In the genomic region with DNA sequence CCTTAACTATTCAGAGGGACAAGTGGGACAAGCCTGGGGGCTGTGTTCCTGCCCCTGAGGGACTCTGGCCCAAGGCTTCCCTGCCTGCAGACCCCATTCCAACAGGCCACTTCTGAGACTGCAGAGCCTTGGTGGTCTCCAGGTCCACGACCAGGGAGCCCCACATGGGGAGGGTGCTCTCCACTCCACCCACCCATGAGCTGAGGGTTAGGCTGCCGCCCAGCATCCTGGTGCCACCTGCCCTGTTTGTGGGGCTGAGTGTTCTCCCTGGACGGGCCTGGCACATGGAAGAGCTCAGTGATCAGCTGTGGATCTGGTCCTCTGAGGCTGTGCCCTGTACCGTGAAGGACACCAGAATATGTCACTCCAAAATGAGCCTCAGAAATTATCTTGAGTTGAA, we compare ENCODE assay signal across 25 cellular contexts. TPM values are rescaled to one million over a fixed set of nuclear protein-coding genes. Genes with fewer than 3 reads are reported as not detected.
"Had no signal": no experiment of that assay in that cellular context is flagged by ENCODE, and none has a peak within 500 bp of the region (broad histone marks: within the 10 kb centered on the region; RNA-seq: fewer than 3 reads in every experiment).

No MANE protein-coding gene starts in this region.

- H3K4me1 Mint-ChIP-seq: immature natural killer cell; memory B cell; neural crest cell; stimulated activated memory B cell treated with anti-CD40 and anti-IgM and Interleukin-4, amounts not matched to agents 10 μg/mL and 1 μg/mL and 100 μg/mL, for 72 hours; stimulated activated naive CD8-positive, alpha-beta T cell treated with anti-CD3 and anti-CD28 coated beads, Interleukin-15, amount 100 ng/mL, for 72 hours had no signal

- H3K27ac Mint-ChIP-seq: immature natural killer cell; memory B cell; naive thymus-derived CD4-positive, alpha-beta T cell; natural killer cell treated with Interleukin-12 subunit alpha and Interleukin-12 subunit beta and Interleukin-15 and Interleukin-18, amount 100 ng/mL, for 72 hours; stimulated activated memory B cell treated with anti-CD40 and anti-IgM and Interleukin-4, amounts not matched to agents 10 μg/mL and 1 μg/mL and 100 μg/mL, for 72 hours; stimulated activated naive CD8-positive, alpha-beta T cell treated with anti-CD3 and anti-CD28 coated beads, Interleukin-15, amount 100 ng/mL, for 72 hours had no signal

- H3K9me3 Mint-ChIP-seq: natural killer cell treated with Interleukin-12 subunit alpha and Interleukin-12 subunit beta and Interleukin-15 and Interleukin-18, amount 100 ng/mL, for 72 hours had no signal

- DNase-seq: hypothalamus; immature natural killer cell; kidney; left ventricle myocardium superior; midbrain; naive thymus-derived CD4-positive, alpha-beta T cell; nucleus accumbens; ovary; right lobe of liver; stimulated activated CD4-positive, alpha-beta T cell treated with anti-CD3 and anti-CD28 coated beads, Interleukin-1b, Interleukin-23, amount 100 ng/mL, for 48 hours; stimulated activated CD4-positive, alpha-beta T cell treated with anti-CD3 and anti-CD28 coated beads, Interleukin-2, amount 100 ng/mL, for 48 hours; stimulated activated CD4-positive, alpha-beta T cell treated with anti-CD3 and anti-CD28 coated beads, Interleukin-4, amount 100 ng/mL, for 4 hours; stimulated activated CD8-positive, alpha-beta memory T cell treated with anti-CD3 and anti-CD28 coated beads, Interleukin-4, amount 100 ng/mL, for 48 hours; stimulated activated naive CD4-positive, alpha-beta T cell treated with Interleukin-2 at 50 U/mL for 16 hours; stimulated activated naive CD8-positive, alpha-beta T cell treated with anti-CD3 and anti-CD28 coated beads, Interleukin-15, amount 100 ng/mL, for 72 hours; substantia nigra; upper lobe of right lung had no signal

- H3K4me3 Mint-ChIP-seq: immature natural killer cell; memory B cell; naive thymus-derived CD4-positive, alpha-beta T cell; natural killer cell treated with Interleukin-12 subunit alpha and Interleukin-12 subunit beta and Interleukin-15 and Interleukin-18, amount 100 ng/mL, for 72 hours; neural crest cell; stimulated activated memory B cell treated with anti-CD40 and anti-IgM and Interleukin-4, amounts not matched to agents 10 μg/mL and 1 μg/mL and 100 μg/mL, for 72 hours; stimulated activated naive CD8-positive, alpha-beta T cell treated with anti-CD3 and anti-CD28 coated beads, Interleukin-15, amount 100 ng/mL, for 72 hours had no signal

- H3K36me3 Mint-ChIP-seq: immature natural killer cell; natural killer cell treated with Interleukin-12 subunit alpha and Interleukin-12 subunit beta and Interleukin-15 and Interleukin-18, amount 100 ng/mL, for 72 hours; stimulated activated memory B cell treated with anti-CD40 and anti-IgM and Interleukin-4, amounts not matched to agents 10 μg/mL and 1 μg/mL and 100 μg/mL, for 72 hours had no signal

- ATAC-seq: left ventricle myocardium superior; mucosa of descending colon; naive thymus-derived CD4-positive, alpha-beta T cell; natural killer cell treated with Interleukin-12 subunit alpha and Interleukin-12 subunit beta and Interleukin-15 and Interleukin-18, amount 100 ng/mL, for 72 hours; right lobe of liver; stimulated activated memory B cell treated with anti-CD40 and anti-IgM and Interleukin-4, amounts not matched to agents 10 μg/mL and 1 μg/mL and 100 μg/mL, for 72 hours; stimulated activated naive CD8-positive, alpha-beta T cell treated with anti-CD3 and anti-CD28 coated beads, Interleukin-15, amount 100 ng/mL, for 72 hours; upper lobe of right lung had no signal

RNA-seq across cellular contexts. Expression of a gene that starts 2.5 kb away (rescaled TPM):
- total RNA-seq: myocyte, pulmonary artery endothelial cell, temporal lobe had no signal
